ENCODE assay signal across 8 cellular contexts in genomic region chr19:50537769-50538230, GRCh38. TPM values are rescaled to one million over a fixed set of nuclear protein-coding genes. Genes with fewer than 3 reads are reported as not detected.
DNase-seq lines count a peak whose midpoint lies in the region; ATAC-seq and FAIRE-seq lines count a peak whose summit lies in the region.

No MANE protein-coding gene starts in this region.

- no peak overlapping the region for H2BK15ac ChIP-seq in mesenchymal stem cell (ENCODE audit: low read depth, poor library complexity, severe bottlenecking)

- H2BK5ac ChIP-seq in mesenchymal stem cell (ENCODE audit: low read depth, low read length, poor library complexity, severe bottlenecking) = no peak overlapping the region

- H4K8ac ChIP-seq in mesenchymal stem cell (ENCODE audit: low read length) = no peak overlapping the region

- H3K4me3 ChIP-seq in mesenchymal stem cell (ENCODE audit: insufficient read depth in 1 of 2, low read depth in 1 of 2, low read length in 2 of 2) = no peak overlapping the region

- ATAC-seq in GM19455 (IDR thresholded peaks at IDR 0.05; ENCODE audit: unreplicated experiment) = no peak

- H3K23ac ChIP-seq in mesenchymal stem cell (ENCODE audit: low read length in 2 of 2) = no peak overlapping the region

- H3K27ac ChIP-seq in mesenchymal stem cell (ENCODE audit: low read length, poor library complexity, severe bottlenecking) = no peak overlapping the region

- H3K14ac ChIP-seq in mesenchymal stem cell (ENCODE audit: low read length in 2 of 2) = no peak overlapping the region

- no peak overlapping the region for H2BK120ac ChIP-seq in mesenchymal stem cell (ENCODE audit: low read depth, low read length)

- FAIRE-seq in GM19239 (lab: Jason Lieb, UNC) = peak; percentile 68

- H3K9ac ChIP-seq in mesenchymal stem cell (ENCODE audit: low read length) = no peak overlapping the region

- H2BK12ac ChIP-seq in mesenchymal stem cell (ENCODE audit: low read length in 2 of 2) = no peak overlapping the region

- H3K9me3 ChIP-seq in mesenchymal stem cell (ENCODE audit: control insufficient read depth, low read length) = peaks cover 12% of the 10 kb centered on the region

- DNase-seq in AG08395 (ENCODE audit: low spot score) (peak; percentile 84), GM19239 (ENCODE audit: insufficient read length, low spot score) (peak; percentile 76), NCI-H526 treated with DMSO at 0.1 percent for 48 hours (lab: John Stamatoyannopoulos, UW) (peak; percentile 46), mesenchymal stem cell (peak; percentile 29)
- peak; percentile 42 to 52 for DNase-seq in activated CD4-positive, alpha-beta T cell treated with anti-CD3 and anti-CD28 coated beads, Interleukin-2, amount 50 U/mL, for 4 hours
- DNase-seq in effector CD8-positive, alpha-beta T cell (lab: John Stamatoyannopoulos, UW) = peak; percentile 44
- peak; percentile 61 to 68 for DNase-seq in stimulated activated CD8-positive, alpha-beta memory T cell treated with anti-CD3 and anti-CD28 coated beads, Interleukin-2, amount 100 ng/mL, for 48 hours (ENCODE audit: low read depth in 2 of 2)

- no peak overlapping the region for H2AFZ ChIP-seq in mesenchymal stem cell (ENCODE audit: low read depth, low read length)

- H3K36me3 ChIP-seq in mesenchymal stem cell (ENCODE audit: control insufficient read depth in 1 of 2, insufficient read depth in 2 of 2, low read depth in 1 of 2, low read length in 2 of 2) = no peaks in the 10 kb centered on the region

- no peak overlapping the region for H3K18ac ChIP-seq in mesenchymal stem cell (ENCODE audit: low read depth in 1 of 2, low read length in 2 of 2)

- no peak overlapping the region for H2AK5ac ChIP-seq in mesenchymal stem cell (ENCODE audit: low read length, severe bottlenecking)

- no peak overlapping the region for H3K4ac ChIP-seq in mesenchymal stem cell (ENCODE audit: low read depth in 1 of 2, low read length in 2 of 2)

- H4K91ac ChIP-seq in mesenchymal stem cell (ENCODE audit: low read length) = no peak overlapping the region

- no peaks in the 10 kb centered on the region for H3K79me1 ChIP-seq in mesenchymal stem cell (replicated peaks; ENCODE audit: low read length, poor library complexity, severe bottlenecking)

- no peak overlapping the region for H3K4me2 ChIP-seq in mesenchymal stem cell (ENCODE audit: low read length, poor library complexity, severe bottlenecking)

- H3K27me3 ChIP-seq in mesenchymal stem cell (ENCODE audit: control insufficient read depth in 1 of 2, insufficient read depth in 1 of 2, low read length in 2 of 2) = peaks cover 0 to 6% of the 10 kb centered on the region in 2 experiments

- WGBS in mesenchymal stem cell = 60% methylated on average over 15 of the region's 15 CpGs

- no peaks in the 10 kb centered on the region for H3K4me1 ChIP-seq in mesenchymal stem cell (ENCODE audit: control insufficient read depth, insufficient read depth, low read depth, low read length)

RNA-seq across cellular contexts. Expression of gene ASPDH, which starts 24.1 kb away (rescaled TPM):
- not detected for polyA plus RNA-seq in mesenchymal stem cell (2013, experiment 1 of 2)
- not detected for polyA plus RNA-seq in mesenchymal stem cell (2013, experiment 2 of 2)

RNA-seq across cellular contexts. Expression of gene JOSD2, which starts 26.8 kb away (rescaled TPM):
- 29.7 TPM for polyA plus RNA-seq in mesenchymal stem cell (2013, experiment 1 of 2)
- polyA plus RNA-seq in mesenchymal stem cell (2013, experiment 2 of 2) = 30.2 TPM

RNA-seq across cellular contexts. Expression of gene LRRC4B, which starts 30.4 kb away (rescaled TPM):
- not detected for polyA plus RNA-seq in mesenchymal stem cell (2013, experiment 1 of 2)
- 0.03 TPM for polyA plus RNA-seq in mesenchymal stem cell (2013, experiment 2 of 2)

Comparison
In these comparisons a context has a peak if more than half of its experiments do, and no peak if none do; other contexts are left out.
1. DNase-seq: peak in every context shown above with its lines; median percentile 84 in AG08395; 76 in GM19239; 64 in stimulated activated CD8-positive, alpha-beta memory T cell treated with anti-CD3 and anti-CD28 coated beads, Interleukin-2, amount 100 ng/mL, for 48 hours; 47 in activated CD4-positive, alpha-beta T cell treated with anti-CD3 and anti-CD28 coated beads, Interleukin-2, amount 50 U/mL, for 4 hours; 46 in NCI-H526 treated with DMSO at 0.1 percent for 48 hours; 44 in effector CD8-positive, alpha-beta T cell; 29 in mesenchymal stem cell.